In the genomic region with DNA sequence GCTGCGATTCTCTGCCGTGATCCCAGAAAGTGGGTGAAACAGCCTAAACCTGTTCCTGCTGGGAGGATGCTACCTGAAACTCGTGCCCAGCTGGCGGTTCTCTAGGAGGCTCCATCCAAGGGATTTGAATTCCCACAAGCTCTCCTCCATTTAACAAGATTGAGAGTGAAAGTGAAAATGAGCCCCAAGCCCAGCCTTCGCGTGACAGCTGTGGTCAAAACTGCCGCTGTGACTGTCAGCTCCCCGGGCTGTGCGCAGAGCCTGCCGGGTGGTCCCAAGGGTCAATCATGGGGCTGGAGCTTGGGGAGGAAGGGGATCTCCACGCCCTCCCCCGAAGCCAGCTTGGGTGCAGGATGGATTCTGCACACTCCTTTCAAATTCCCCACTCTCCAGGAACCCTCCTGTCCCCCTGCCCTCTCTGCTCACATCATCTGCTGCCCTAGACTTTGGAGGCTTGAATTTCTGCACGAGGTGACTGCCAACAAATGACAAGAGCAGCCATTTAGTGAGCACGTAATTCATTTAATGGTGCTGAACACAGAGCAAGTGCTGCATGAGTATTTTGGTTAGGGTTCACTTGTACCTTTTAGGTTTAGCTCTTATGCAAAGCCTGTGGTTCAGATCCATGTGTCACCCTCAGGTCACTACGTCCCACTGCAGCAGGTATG, we compare ENCODE assay signal across 1 cellular context.
TF ChIP-seq lines count a peak whose summit lies in the region.

No MANE protein-coding gene starts in this region.

TF ChIP-seq in GM12878, 131 proteins besides CTCF, POLR2A, EP300 and RAD21 (continued from another document):
- TF ChIP-seq ZBTB4 (CRISPR knock-in tag; IDR thresholded peaks at IDR 0.05) (no peak), MYC (IDR thresholded peaks at IDR 0.05; ENCODE audit: insufficient read depth, insufficient read length, insufficient replicate concordance, low read length, severe bottlenecking) (no peak), STAT3 (IDR thresholded peaks at IDR 0.05; ENCODE audit: low read depth, low read length) (no peak), E2F8 (IDR thresholded peaks at IDR 0.05; ENCODE audit: low read depth, partially characterized antibody) (no peak), RB1 (IDR thresholded peaks at IDR 0.05; ENCODE audit: borderline replicate concordance) (no peak), IRF5 (IDR thresholded peaks at IDR 0.05; ENCODE audit: borderline replicate concordance) (no peak), KLF5 (IDR thresholded peaks at IDR 0.05; ENCODE audit: partially characterized antibody) (peak; percentile 81), CBFB (IDR thresholded peaks at IDR 0.05; ENCODE audit: low read depth) (peak; percentile 85; the same call in 1 of the 2 replicates), SIX5 (IDR thresholded peaks at IDR 0.05; ENCODE audit: low read depth, low read length, severe bottlenecking) (no peak)
- TF ChIP-seq, protein P1, sequence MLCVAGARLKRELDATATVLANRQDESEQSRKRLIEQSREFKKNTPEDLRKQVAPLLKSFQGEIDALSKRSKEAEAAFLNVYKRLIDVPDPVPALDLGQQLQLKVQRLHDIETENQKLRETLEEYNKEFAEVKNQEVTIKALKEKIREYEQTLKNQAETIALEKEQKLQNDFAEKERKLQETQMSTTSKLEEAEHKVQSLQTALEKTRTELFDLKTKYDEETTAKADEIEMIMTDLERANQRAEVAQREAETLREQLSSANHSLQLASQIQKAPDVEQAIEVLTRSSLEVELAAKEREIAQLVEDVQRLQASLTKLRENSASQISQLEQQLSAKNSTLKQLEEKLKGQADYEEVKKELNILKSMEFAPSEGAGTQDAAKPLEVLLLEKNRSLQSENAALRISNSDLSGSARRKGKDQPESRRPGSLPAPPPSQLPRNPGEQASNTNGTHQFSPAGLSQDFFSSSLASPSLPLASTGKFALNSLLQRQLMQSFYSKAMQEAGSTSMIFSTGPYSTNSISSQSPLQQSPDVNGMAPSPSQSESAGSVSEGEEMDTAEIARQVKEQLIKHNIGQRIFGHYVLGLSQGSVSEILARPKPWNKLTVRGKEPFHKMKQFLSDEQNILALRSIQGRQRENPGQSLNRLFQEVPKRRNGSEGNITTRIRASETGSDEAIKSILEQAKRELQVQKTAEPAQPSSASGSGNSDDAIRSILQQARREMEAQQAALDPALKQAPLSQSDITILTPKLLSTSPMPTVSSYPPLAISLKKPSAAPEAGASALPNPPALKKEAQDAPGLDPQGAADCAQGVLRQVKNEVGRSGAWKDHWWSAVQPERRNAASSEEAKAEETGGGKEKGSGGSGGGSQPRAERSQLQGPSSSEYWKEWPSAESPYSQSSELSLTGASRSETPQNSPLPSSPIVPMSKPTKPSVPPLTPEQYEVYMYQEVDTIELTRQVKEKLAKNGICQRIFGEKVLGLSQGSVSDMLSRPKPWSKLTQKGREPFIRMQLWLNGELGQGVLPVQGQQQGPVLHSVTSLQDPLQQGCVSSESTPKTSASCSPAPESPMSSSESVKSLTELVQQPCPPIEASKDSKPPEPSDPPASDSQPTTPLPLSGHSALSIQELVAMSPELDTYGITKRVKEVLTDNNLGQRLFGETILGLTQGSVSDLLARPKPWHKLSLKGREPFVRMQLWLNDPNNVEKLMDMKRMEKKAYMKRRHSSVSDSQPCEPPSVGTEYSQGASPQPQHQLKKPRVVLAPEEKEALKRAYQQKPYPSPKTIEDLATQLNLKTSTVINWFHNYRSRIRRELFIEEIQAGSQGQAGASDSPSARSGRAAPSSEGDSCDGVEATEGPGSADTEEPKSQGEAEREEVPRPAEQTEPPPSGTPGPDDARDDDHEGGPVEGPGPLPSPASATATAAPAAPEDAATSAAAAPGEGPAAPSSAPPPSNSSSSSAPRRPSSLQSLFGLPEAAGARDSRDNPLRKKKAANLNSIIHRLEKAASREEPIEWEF (IDR thresholded peaks at IDR 0.05; ENCODE audit: insufficient replicate concordance, low read depth, low read length): no peak
- TF ChIP-seq, protein P2, sequence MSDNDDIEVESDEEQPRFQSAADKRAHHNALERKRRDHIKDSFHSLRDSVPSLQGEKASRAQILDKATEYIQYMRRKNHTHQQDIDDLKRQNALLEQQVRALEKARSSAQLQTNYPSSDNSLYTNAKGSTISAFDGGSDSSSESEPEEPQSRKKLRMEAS (IDR thresholded peaks at IDR 0.05; ENCODE audit: low read depth, low read length): 0 out of 2 replicates have a peak, but pooled peaks have one; percentile 54
